8 cellular contexts compared by ENCODE assay signal in genomic region chr5:177782169-177782568, GRCh38. TPM values are rescaled to one million over a fixed set of nuclear protein-coding genes. Genes with fewer than 3 reads are reported as not detected.
DNase-seq lines count a peak whose midpoint lies in the region; ATAC-seq and TF ChIP-seq lines count a peak whose summit lies in the region.
"Not testable (repeated sequence)": the region's sequence is repeated elsewhere in the genome, so short reads cannot be mapped to it uniquely, and the experiment has no call there.
"Had no signal": no experiment of that assay in that cellular context is flagged by ENCODE, and none has a peak within 500 bp of the region (broad histone marks: within the 10 kb centered on the region; RNA-seq: fewer than 3 reads in every experiment).

No MANE protein-coding gene starts in this region.

- H3K36me3 ChIP-seq in lower lobe of right lung: not testable (repeated sequence)

- not testable (repeated sequence) for H3K4me3 Mint-ChIP-seq in activated CD4-positive, alpha-beta T cell treated with anti-CD3 and anti-CD28 coated beads, Interleukin-2, amount 10 ng/mL, durations not matched to agents 24 days and 14 days
- peak overlapping the region; percentile 58 for H3K4me3 Mint-ChIP-seq in activated T-helper 17 cell treated with anti-CD3 and anti-CD28 coated beads, Interleukin-2, amount 50 U/mL, for 72 hours
- H3K4me3 Mint-ChIP-seq in activated naive CD8-positive, alpha-beta T cell treated with anti-CD3 and anti-CD28 coated beads, Interleukin-2, amount 50 U/mL, for 24 hours: peak overlapping the region; percentile 57

- H3K9me3 Mint-ChIP-seq in activated CD4-positive, alpha-beta T cell treated with anti-CD3 and anti-CD28 coated beads, Interleukin-2, amount 10 ng/mL, durations not matched to agents 24 days and 14 days; activated T-helper 17 cell treated with anti-CD3 and anti-CD28 coated beads, Interleukin-2, amount 50 U/mL, for 72 hours; activated naive CD8-positive, alpha-beta T cell treated with anti-CD3 and anti-CD28 coated beads, Interleukin-2, amount 50 U/mL, for 24 hours: not testable (repeated sequence)

- not testable (repeated sequence) for H3K36me3 Mint-ChIP-seq in activated CD4-positive, alpha-beta T cell treated with anti-CD3 and anti-CD28 coated beads, Interleukin-2, amount 10 ng/mL, durations not matched to agents 24 days and 14 days (ENCODE audit: low read depth); activated T-helper 17 cell treated with anti-CD3 and anti-CD28 coated beads, Interleukin-2, amount 50 U/mL, for 72 hours (ENCODE audit: low read depth); activated naive CD8-positive, alpha-beta T cell treated with anti-CD3 and anti-CD28 coated beads, Interleukin-2, amount 50 U/mL, for 24 hours (ENCODE audit: low read depth)

- not testable (repeated sequence) for H3K4me1 ChIP-seq in lower lobe of right lung

- H3K27ac ChIP-seq in lower lobe of right lung: not testable (repeated sequence)

- ATAC-seq in activated T-helper 17 cell treated with anti-CD3 and anti-CD28 coated beads, Interleukin-2, amount 50 U/mL, for 72 hours (replicated peaks); activated naive CD8-positive, alpha-beta T cell treated with anti-CD3 and anti-CD28 coated beads, Interleukin-2, amount 50 U/mL, for 24 hours: not testable (repeated sequence)
- peak; percentile 82 for ATAC-seq in left colon
- ATAC-seq in lower lobe of right lung: peak; percentile 38 to 53

- not testable (repeated sequence) for H3K27me3 Mint-ChIP-seq in activated CD4-positive, alpha-beta T cell treated with anti-CD3 and anti-CD28 coated beads, Interleukin-2, amount 10 ng/mL, durations not matched to agents 24 days and 14 days; activated T-helper 17 cell treated with anti-CD3 and anti-CD28 coated beads, Interleukin-2, amount 50 U/mL, for 72 hours; activated naive CD8-positive, alpha-beta T cell treated with anti-CD3 and anti-CD28 coated beads, Interleukin-2, amount 50 U/mL, for 24 hours

- H3K9me3 ChIP-seq in lower lobe of right lung: not testable (repeated sequence)

- peak; percentile 57 for DNase-seq in activated CD4-positive, alpha-beta T cell treated with anti-CD3 and anti-CD28 coated beads, Interleukin-2, amount 10 ng/mL, durations not matched to agents 24 days and 14 days
- DNase-seq in activated naive CD8-positive, alpha-beta T cell treated with anti-CD3 and anti-CD28 coated beads, Interleukin-2, amount 50 U/mL, for 24 hours; lower lobe of right lung: not testable (repeated sequence)
- peak in 1 of 2 donors; percentile 23 for DNase-seq in left colon

- not testable (repeated sequence) for H3K4me1 Mint-ChIP-seq in activated CD4-positive, alpha-beta T cell treated with anti-CD3 and anti-CD28 coated beads, Interleukin-2, amount 10 ng/mL, durations not matched to agents 24 days and 14 days; activated T-helper 17 cell treated with anti-CD3 and anti-CD28 coated beads, Interleukin-2, amount 50 U/mL, for 72 hours; activated naive CD8-positive, alpha-beta T cell treated with anti-CD3 and anti-CD28 coated beads, Interleukin-2, amount 50 U/mL, for 24 hours

- TF ChIP-seq CTCF in lower lobe of right lung (IDR thresholded peaks at IDR 0.05): not testable (repeated sequence)

- intact Hi-C loops in activated CD4-positive, alpha-beta T cell treated with anti-CD3 and anti-CD28 coated beads, Interleukin-2, amount 10 ng/mL, durations not matched to agents 24 days and 14 days (cut with micrococcal nuclease); left colon (cut with DNase I, micrococcal nuclease); lower lobe of right lung (cut with DNase I): not testable (repeated sequence)

- H3K27me3 ChIP-seq in lower lobe of right lung (ENCODE audit: low read depth): not testable (repeated sequence)

- H3K27ac Mint-ChIP-seq in activated CD4-positive, alpha-beta T cell treated with anti-CD3 and anti-CD28 coated beads, Interleukin-2, amount 10 ng/mL, durations not matched to agents 24 days and 14 days; activated T-helper 17 cell treated with anti-CD3 and anti-CD28 coated beads, Interleukin-2, amount 50 U/mL, for 72 hours; activated naive CD8-positive, alpha-beta T cell treated with anti-CD3 and anti-CD28 coated beads, Interleukin-2, amount 50 U/mL, for 24 hours: not testable (repeated sequence)

- H3K4me3 ChIP-seq in lower lobe of right lung: not testable (repeated sequence)

RNA-seq across cellular contexts. Expression of gene FAM153A, which starts 0.5 kb away (rescaled TPM):
- 12.8 and 13.1 TPM in 2 replicates for total RNA-seq in activated CD4-positive, alpha-beta T cell treated with anti-CD3 and anti-CD28 coated beads, Interleukin-2, amount 10 ng/mL, durations not matched to agents 24 days and 14 days
- 100 to 1,000 TPM in 1 of 2 donors, 10 to 100 TPM in 1; 34.0 to 127 TPM for total RNA-seq in activated T-helper 17 cell treated with anti-CD3 and anti-CD28 coated beads, Interleukin-2, amount 50 U/mL, for 72 hours
- total RNA-seq in left colon (1 to 10 TPM in 1 of 2 donors, not detected in 1; 8.5 TPM), lower lobe of right lung (3.7 TPM)
- total RNA-seq: A673, Daoy, G401 had no signal
